ENCODE assay signal across 8 cellular contexts in genomic region chr12:12718853-12719252, GRCh38. TPM values are rescaled to one million over a fixed set of nuclear protein-coding genes. Genes with fewer than 3 reads are reported as not detected.
DNase-seq lines count a peak whose midpoint lies in the region; ATAC-seq, FAIRE-seq and TF ChIP-seq lines count a peak whose summit lies in the region.

No MANE protein-coding gene starts in this region.

- H3K27me3 ChIP-seq in A673 (replicated peaks; ENCODE audit: insufficient read depth, low read depth, low read length, poor library complexity) (no peaks in the 10 kb centered on the region), esophagus (ENCODE audit: control insufficient read depth in 1 of 2, insufficient read depth in 2 of 2, low read length in 2 of 2) (no peaks in the 10 kb centered on the region), ovary (no peaks in the 10 kb centered on the region)

- 0 to 2% methylated on average over 14 of the region's 14 CpGs for WGBS in esophagus, 2 donors
- 3 to 15% (median 10%) methylated on average over 14 of the region's 14 CpGs for WGBS in ovary, 3 donors

- H3K36me3 ChIP-seq in A673 (ENCODE audit: insufficient read depth, low read length, poor library complexity, severe bottlenecking) (peaks cover 39% of the 10 kb centered on the region), esophagus (ENCODE audit: control insufficient read depth in 2 of 2, insufficient read depth in 2 of 2, low read length in 1 of 2) (no peaks in the 10 kb centered on the region), ovary (no peaks in the 10 kb centered on the region)

- peak overlapping the region; percentile 97 to 99 for H3K27ac Mint-ChIP-seq in T-cell

- H3K27me3 Mint-ChIP-seq in T-cell: no peaks in the 10 kb centered on the region

- no TSS peak for BruUV-seq in A673 (replicated peaks; lab: Mats Ljungman, UMichigan)

- FAIRE-seq in GM12891 (lab: Jason Lieb, UNC): peak; percentile 69

- POLR2A ChIA-PET in A673 (lab: Charles Lee; ENCODE audit: low non-redundant PET) (interaction anchor here (0.6 to 0.7 kb wide), 2 partner anchors 64 to 155 kb away, joined by 3 read pairs; no protein-coding TSS in a partner anchor), T-cell (lab: Charles Lee) (interaction anchor here (0.6 to 2.3 kb wide), 7 partner anchors 8 to 382 kb away, joined by 3 to 11 read pairs (median 4); partner anchors contain the start of gene BORCS5 (in 1 of the 2))

- TF ChIP-seq CTCF in A673 (conservative IDR thresholded peaks at IDR 0.05; ENCODE audit: low read depth, low read length): no peak
- no peak for TF ChIP-seq CTCF in ovary (IDR thresholded peaks at IDR 0.05)

- H3K9me3 Mint-ChIP-seq in T-cell: no peaks in the 10 kb centered on the region

- intact Hi-C loops in A673 (cut with micrococcal nuclease; ENCODE audit: unreplicated experiment) (no loop called here), ovary (cut with DNase I) (loop anchor here in 2 of 4 donors (5.0 to 10.0 kb wide), 2 partner anchors 157 to 276 kb away; partner anchors contain the start of gene DUSP16 (in 2 of the 2))

- CTCF ChIA-PET in A673 (lab: Charles Lee) (no interaction called here), T-cell (lab: Charles Lee) (interaction anchor here (0.6 to 5.8 kb wide), 3 partner anchors 18 to 1163 kb away, joined by 3 to 46 read pairs (median 4); no protein-coding TSS in a partner anchor)

- peaks cover 43% of the 10 kb centered on the region for H3K36me3 Mint-ChIP-seq in T-cell

- H3K4me1 ChIP-seq in A673 (ENCODE audit: insufficient read depth, low read length, poor library complexity, severe bottlenecking) (peaks cover 48% of the 10 kb centered on the region), esophagus (ENCODE audit: control insufficient read depth in 2 of 2, insufficient read depth in 2 of 2, low read length in 1 of 2) (no peaks in the 10 kb centered on the region), ovary (ENCODE audit: insufficient read depth) (peaks cover 14% of the 10 kb centered on the region)

- peak; percentile 31 for DNase-seq in A673 (ENCODE audit: low spot score)
- DNase-seq in GM12891 (ENCODE audit: insufficient read length, low spot score): no peak
- peak in 11 of 34 experiments; percentile 12 to 44 (median 24) for DNase-seq in T-cell
- DNase-seq in ovary: no peak
- no peak for DNase-seq in activated effector memory CD4-positive, alpha-beta T cell treated with Interleukin-2 at 50 U/mL for 16 hours
- DNase-seq in T1000 (lab: John Stamatoyannopoulos, UW): no peak

- H3K9me3 ChIP-seq in A673 (ENCODE audit: low read depth, low read length, poor library complexity, severe bottlenecking): no peaks in the 10 kb centered on the region
- no peaks in the 10 kb centered on the region for H3K9me3 ChIP-seq in esophagus (ENCODE audit: control insufficient read depth in 2 of 2, insufficient read depth in 1 of 2, low read depth in 1 of 2, low read length in 1 of 2)
- no peaks in the 10 kb centered on the region for H3K9me3 ChIP-seq in ovary

- TF ChIP-seq POLR2A in GM12891 (IDR thresholded peaks at IDR 0.05; ENCODE audit: low read depth, low read length) (no peak), ovary (IDR thresholded peaks at IDR 0.05) (no peak)

- ATAC-seq in T-cell (replicated peaks in 1 of 4) (no peak), GM21367 (IDR thresholded peaks at IDR 0.05; ENCODE audit: unreplicated experiment) (no peak)

- peak overlapping the region; percentile 96 for H3K4me3 ChIP-seq in A673 (ENCODE audit: low read depth, low read length, poor library complexity, severe bottlenecking)
- H3K4me3 ChIP-seq in esophagus (ENCODE audit: low read depth in 1 of 2, low read length in 2 of 2): peak overlapping the region; percentile 91 to 99
- H3K4me3 ChIP-seq in ovary: peak overlapping the region; percentile 70

- H3K27ac ChIP-seq in A673 (ENCODE audit: low read depth, low read length, poor library complexity, severe bottlenecking) (peak overlapping the region; percentile 98), esophagus (ENCODE audit: low read depth in 2 of 2, low read length in 1 of 2) (peak overlapping the region; percentile 99 to 100), ovary (peak overlapping the region; percentile 99 to 100)

- TF ChIP-seq EP300 in ovary (IDR thresholded peaks at IDR 0.05): no peak

- H3K4me3 Mint-ChIP-seq in T-cell: peak overlapping the region; percentile 93 to 99 (median 99)

- peaks cover 32 to 57% (median 47%) of the 10 kb centered on the region in 3 donors for H3K4me1 Mint-ChIP-seq in T-cell

TF ChIP-seq in GM12891, 5 proteins besides CTCF, POLR2A, EP300 and RAD21:
- TF ChIP-seq TAF1 (IDR thresholded peaks at IDR 0.05; ENCODE audit: low read depth, low read length): no peak
- TF ChIP-seq POLR2AphosphoS5 (IDR thresholded peaks at IDR 0.05; ENCODE audit: low read depth, low read length): no peak
- no peak for TF ChIP-seq PAX5 (IDR thresholded peaks at IDR 0.05; ENCODE audit: insufficient read depth, low read length, severe bottlenecking)
- no peak for TF ChIP-seq SPI1 (IDR thresholded peaks at IDR 0.05; ENCODE audit: low read depth, low read length)
- no peak for TF ChIP-seq POU2F2 (IDR thresholded peaks at IDR 0.05; ENCODE audit: low read depth, low read length)
TF ChIP-seq in GM12891: peak in this region for 0.

RNA-seq across cellular contexts. Expression of gene CDKN1B, which starts 1.7 kb away (rescaled TPM):
- 38.7 and 42.7 TPM in 2 replicates for total RNA-seq in A673 (2021)
- polyA plus RNA-seq in GM12891 (2012; ENCODE audit: low read depth, missing spikeins): 11.8 TPM
- 100 to 1,000 TPM; 170 to 246 (median 188) TPM for total RNA-seq in T-cell
- 10 to 100 TPM; 17.5 to 26.2 TPM for polyA plus RNA-seq in esophagus
- 10 to 100 TPM; 54.3 to 90.2 (median 76.8) TPM for total RNA-seq in ovary
- polyA plus RNA-seq in ovary: 10 to 100 TPM; 73.5 to 74.2 TPM

RNA-seq across cellular contexts. Expression of gene GPR19, which starts 22.9 kb away (rescaled TPM):
- 3.0 and 3.2 TPM in 2 replicates for total RNA-seq in A673 (2021)
- polyA plus RNA-seq in GM12891 (2012; ENCODE audit: low read depth, missing spikeins): 1.4 TPM
- 1 to 10 TPM; 1.7 to 5.2 (median 2.2) TPM for total RNA-seq in T-cell
- polyA plus RNA-seq in esophagus: under 1 TPM; 0.20 to 0.24 TPM
- total RNA-seq in ovary: under 1 TPM in 2 of 7 donors, not detected in 5; 0.35 to 0.38 TPM
- polyA plus RNA-seq in ovary: under 1 TPM; 0.06 to 0.13 TPM
